In genomic region chr7:157046681-157047080, GRCh38 we compare ENCODE assay signal across 18 cellular contexts. TPM values are rescaled to one million over a fixed set of nuclear protein-coding genes. Genes with fewer than 3 reads are reported as not detected.
DNase-seq lines count a peak whose midpoint lies in the region; ATAC-seq, FAIRE-seq and TF ChIP-seq lines count a peak whose summit lies in the region.
"Had no signal": no experiment of that assay in that cellular context is flagged by ENCODE, and none has a peak within 500 bp of the region (broad histone marks: within the 10 kb centered on the region; RNA-seq: fewer than 3 reads in every experiment).

No MANE protein-coding gene starts in this region.

- H3K79me2 ChIP-seq in astrocyte (ENCODE audit: insufficient read depth, low read length), result no peaks in the 10 kb centered on the region

- H3K4me1 ChIP-seq in astrocyte (ENCODE audit: insufficient read depth, low read length), result peaks cover 11% of the 10 kb centered on the region

- no peaks in the 10 kb centered on the region for H3K27me3 ChIP-seq in astrocyte (ENCODE audit: insufficient read depth, low read length)

- no peak overlapping the region for H3K9ac ChIP-seq in astrocyte (ENCODE audit: low read length)

- H3K27ac ChIP-seq in astrocyte (ENCODE audit: low read depth, low read length), result no peak overlapping the region

- H3K9me3 ChIP-seq in astrocyte (ENCODE audit: insufficient read depth, low read depth, low read length), result no peaks in the 10 kb centered on the region

- no peak overlapping the region for H3K4me2 ChIP-seq in astrocyte (ENCODE audit: low read length)

- TF ChIP-seq CTCF in astrocyte (IDR thresholded peaks at IDR 0.05; ENCODE audit: insufficient read depth, low read depth, low read length), result no peak

- H3K36me3 ChIP-seq in astrocyte (ENCODE audit: insufficient read depth, low read length), result no peaks in the 10 kb centered on the region

- no peak overlapping the region for H3K4me3 ChIP-seq in astrocyte (ENCODE audit: insufficient read depth, low read depth, low read length)

- no peaks in the 10 kb centered on the region for H3K36me3 Mint-ChIP-seq in astrocyte (ENCODE audit: low read depth, unreplicated experiment)
- H3K36me3 Mint-ChIP-seq: stimulated activated effector memory CD8-positive, alpha-beta T cell treated with anti-CD3 and anti-CD28 coated beads, Interleukin-12 subunit alpha, Interleukin-12 subunit beta, amount 100 ng/mL, for 72 hours had no signal

- no peaks in the 10 kb centered on the region for H3K4me1 Mint-ChIP-seq in astrocyte (ENCODE audit: low read depth, unreplicated experiment)
- H3K4me1 Mint-ChIP-seq: activated T-helper 17 cell treated with anti-CD3 and anti-CD28 coated beads, Interleukin-2, amount 50 U/mL, for 72 hours; stimulated activated effector memory CD8-positive, alpha-beta T cell treated with anti-CD3 and anti-CD28 coated beads, Interleukin-12 subunit alpha, Interleukin-12 subunit beta, amount 100 ng/mL, for 72 hours had no signal

- FAIRE-seq in astrocyte (lab: Jason Lieb, UNC), result no peak
- FAIRE-seq: urothelium cell line had no signal

- no peak overlapping the region for H3K4me3 Mint-ChIP-seq in astrocyte (ENCODE audit: unreplicated experiment)
- H3K4me3 Mint-ChIP-seq: activated T-helper 17 cell treated with anti-CD3 and anti-CD28 coated beads, Interleukin-2, amount 50 U/mL, for 72 hours; stimulated activated effector memory CD8-positive, alpha-beta T cell treated with anti-CD3 and anti-CD28 coated beads, Interleukin-12 subunit alpha, Interleukin-12 subunit beta, amount 100 ng/mL, for 72 hours had no signal

- H3K27me3 Mint-ChIP-seq in astrocyte (ENCODE audit: low read depth, unreplicated experiment), result peaks cover 27% of the 10 kb centered on the region

- no peak for ATAC-seq in GM21360 (IDR thresholded peaks at IDR 0.05; ENCODE audit: unreplicated experiment)
- ATAC-seq in HG02610 (IDR thresholded peaks at IDR 0.05; ENCODE audit: unreplicated experiment), result no peak
- ATAC-seq: activated T-helper 17 cell treated with anti-CD3 and anti-CD28 coated beads, Interleukin-2, amount 50 U/mL, for 72 hours; stimulated activated effector memory CD8-positive, alpha-beta T cell treated with anti-CD3 and anti-CD28 coated beads, Interleukin-12 subunit alpha, Interleukin-12 subunit beta, amount 100 ng/mL, for 72 hours had no signal

- no peaks in the 10 kb centered on the region for H4K20me1 ChIP-seq in astrocyte (ENCODE audit: insufficient read depth, low read length)

- no peak overlapping the region for H2AFZ ChIP-seq in astrocyte (ENCODE audit: low read depth, low read length)

- H3K27ac Mint-ChIP-seq in astrocyte (ENCODE audit: unreplicated experiment), result no peak overlapping the region
- H3K27ac Mint-ChIP-seq: activated T-helper 17 cell treated with anti-CD3 and anti-CD28 coated beads, Interleukin-2, amount 50 U/mL, for 72 hours; stimulated activated effector memory CD8-positive, alpha-beta T cell treated with anti-CD3 and anti-CD28 coated beads, Interleukin-12 subunit alpha, Interleukin-12 subunit beta, amount 100 ng/mL, for 72 hours had no signal

- DNase-seq in AG08396 (ENCODE audit: low spot score) (peak; percentile 74), HPDE6-E6E7 (ENCODE audit: extremely low spot score) (peak; percentile 78), astrocyte (ENCODE audit: low read depth) (peak; percentile 23), glomerular visceral epithelial cell (ENCODE audit: extremely low spot score) (peak; percentile 53), cerebellar cortex (ENCODE audit: low spot score) (no peak), SKM-1 (lab: John Stamatoyannopoulos, UW; ENCODE audit: unreplicated experiment) (no peak)
- DNase-seq: activated CD4-positive, alpha-beta T cell treated with anti-CD3 and anti-CD28 coated beads, Interleukin-2, amount 50 U/mL, for 48 hours; amygdala; mesenchymal stem cell; NCI-H2081; NCI-H748 treated with DMSO at 0.1 percent for 48 hours; SIG-M5; T-helper 9 cell had no signal

- peaks cover 2% of the 10 kb centered on the region for H3K9me3 Mint-ChIP-seq in astrocyte (ENCODE audit: unreplicated experiment)
- H3K9me3 Mint-ChIP-seq: activated T-helper 17 cell treated with anti-CD3 and anti-CD28 coated beads, Interleukin-2, amount 50 U/mL, for 72 hours; stimulated activated effector memory CD8-positive, alpha-beta T cell treated with anti-CD3 and anti-CD28 coated beads, Interleukin-12 subunit alpha, Interleukin-12 subunit beta, amount 100 ng/mL, for 72 hours had no signal

RNA-seq across cellular contexts. Expression of gene MNX1, which starts 36.2 kb away (rescaled TPM):
- total RNA-seq in astrocyte, result not detected in 2 replicates
- total RNA-seq: activated T-helper 17 cell treated with anti-CD3 and anti-CD28 coated beads, Interleukin-2, amount 50 U/mL, for 72 hours had no signal

Comparison
In these comparisons a context has a peak if more than half of its experiments do, and no peak if none do; other contexts are left out.
1. DNase-seq: peak in AG08396 (single experiment), HPDE6-E6E7 (single experiment), astrocyte (single experiment) and glomerular visceral epithelial cell (single experiment); none in cerebellar cortex (single experiment) and SKM-1 (single experiment).